ENCODE assay signal across 1 cellular context in genomic region chr7:80134536-80135305, GRCh38.
A peak's percentile ranks its signal among the peaks of the same experiment; 100 is the strongest.
TF ChIP-seq lines count a peak whose summit lies in the region.

GNAI1 (plus strand) TSS chr7:80134831; CDS start chr7:80135161, 330 bp downstream.

TF ChIP-seq in HepG2, 621 proteins besides CTCF, POLR2A, EP300 and RAD21 (continued from another document and continues in another):
- TF ChIP-seq RFX5 (IDR thresholded peaks at IDR 0.05; ENCODE audit: low read depth, low read length) = no peak
- no peak for TF ChIP-seq ZSCAN25 (CRISPR knock-in tag; IDR thresholded peaks at IDR 0.05)
- no peak for TF ChIP-seq ZNF737 (CRISPR knock-in tag; IDR thresholded peaks at IDR 0.05; ENCODE audit: borderline replicate concordance)
- TF ChIP-seq ZNF740 (CRISPR knock-in tag; IDR thresholded peaks at IDR 0.05) = no peak
- no peak for TF ChIP-seq NFYB (CRISPR knock-in tag; IDR thresholded peaks at IDR 0.05)
- TF ChIP-seq NONO (IDR thresholded peaks at IDR 0.05) = no peak
- no peak for TF ChIP-seq NONO (CRISPR knock-in tag; conservative IDR thresholded peaks at IDR 0.05)
- TF ChIP-seq ZNF18 (CRISPR knock-in tag; IDR thresholded peaks at IDR 0.05; ENCODE audit: insufficient replicate concordance) = no peak
- TF ChIP-seq EED (CRISPR knock-in tag; IDR thresholded peaks at IDR 0.05) = 0 out of 2 replicates have a peak, but pooled peaks have one; percentile 43
- no peak for TF ChIP-seq ZNF143 (CRISPR knock-in tag; IDR thresholded peaks at IDR 0.05)
- TF ChIP-seq PTBP1 (IDR thresholded peaks at IDR 0.05; ENCODE audit: low read depth, low read length, poor library complexity, severe bottlenecking) = no peak
- no peak for TF ChIP-seq ZNF720 (CRISPR knock-in tag; IDR thresholded peaks at IDR 0.05)
- TF ChIP-seq ZNF598 (CRISPR knock-in tag; IDR thresholded peaks at IDR 0.05; ENCODE audit: borderline replicate concordance) = no peak
- TF ChIP-seq SMC3 (IDR thresholded peaks at IDR 0.05; ENCODE audit: low read length) = no peak
- TF ChIP-seq, protein P1, sequence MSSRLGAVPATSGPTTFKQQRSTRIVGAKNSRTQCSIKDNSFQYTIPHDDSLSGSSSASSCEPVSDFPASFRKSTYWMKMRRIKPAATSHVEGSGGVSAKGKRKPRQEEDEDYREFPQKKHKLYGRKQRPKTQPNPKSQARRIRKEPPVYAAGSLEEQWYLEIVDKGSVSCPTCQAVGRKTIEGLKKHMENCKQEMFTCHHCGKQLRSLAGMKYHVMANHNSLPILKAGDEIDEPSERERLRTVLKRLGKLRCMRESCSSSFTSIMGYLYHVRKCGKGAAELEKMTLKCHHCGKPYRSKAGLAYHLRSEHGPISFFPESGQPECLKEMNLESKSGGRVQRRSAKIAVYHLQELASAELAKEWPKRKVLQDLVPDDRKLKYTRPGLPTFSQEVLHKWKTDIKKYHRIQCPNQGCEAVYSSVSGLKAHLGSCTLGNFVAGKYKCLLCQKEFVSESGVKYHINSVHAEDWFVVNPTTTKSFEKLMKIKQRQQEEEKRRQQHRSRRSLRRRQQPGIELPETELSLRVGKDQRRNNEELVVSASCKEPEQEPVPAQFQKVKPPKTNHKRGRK (CRISPR knock-in tag; IDR thresholded peaks at IDR 0.05) = no peak
- TF ChIP-seq ZSCAN12 (CRISPR knock-in tag; IDR thresholded peaks at IDR 0.05) = no peak
- no peak for TF ChIP-seq AGO1 (IDR thresholded peaks at IDR 0.05; ENCODE audit: low read depth, low read length, poor library complexity, severe bottlenecking)
- TF ChIP-seq ZNF550 (CRISPR knock-in tag; IDR thresholded peaks at IDR 0.05; ENCODE audit: borderline replicate concordance) = no peak
- TF ChIP-seq HDAC1 (CRISPR knock-in tag; IDR thresholded peaks at IDR 0.05) = peak; percentile 43; the same call in 1 of the 2 replicates
- TF ChIP-seq SRSF4 (IDR thresholded peaks at IDR 0.05; ENCODE audit: low read depth, low read length, poor library complexity, severe bottlenecking) = no peak
- no peak for TF ChIP-seq NR2C2 (CRISPR knock-in tag; IDR thresholded peaks at IDR 0.05; ENCODE audit: borderline replicate concordance)
- TF ChIP-seq ZNF609 (CRISPR knock-in tag; IDR thresholded peaks at IDR 0.05; ENCODE audit: borderline replicate concordance) = no peak
- no peak for TF ChIP-seq SETDB1 (CRISPR knock-in tag; IDR thresholded peaks at IDR 0.05; ENCODE audit: borderline replicate concordance)
- TF ChIP-seq ARNT (IDR thresholded peaks at IDR 0.05) = no peak
- TF ChIP-seq ZNF879 (CRISPR knock-in tag; IDR thresholded peaks at IDR 0.05) = 0 out of 2 replicates have a peak, but pooled peaks have one; percentile 4
- TF ChIP-seq KDM6A (CRISPR knock-in tag; IDR thresholded peaks at IDR 0.05; ENCODE audit: low read depth) = no peak
- TF ChIP-seq ZNF24 (IDR thresholded peaks at IDR 0.05) = no peak
- no peak for TF ChIP-seq ZNF326 (CRISPR knock-in tag; IDR thresholded peaks at IDR 0.05; ENCODE audit: borderline replicate concordance)
- no peak for TF ChIP-seq DRAP1 (CRISPR knock-in tag; IDR thresholded peaks at IDR 0.05)
- no peak for TF ChIP-seq JUN (CRISPR knock-in tag; IDR thresholded peaks at IDR 0.05)
- TF ChIP-seq PHF8 (CRISPR knock-in tag; IDR thresholded peaks at IDR 0.05) = peak; percentile 66
- no peak for TF ChIP-seq CHD4 (IDR thresholded peaks at IDR 0.05; ENCODE audit: borderline replicate concordance, low read length)
- no peak for TF ChIP-seq DMAP1 (CRISPR knock-in tag; IDR thresholded peaks at IDR 0.05)
- no peak for TF ChIP-seq TRAFD1 (CRISPR knock-in tag; IDR thresholded peaks at IDR 0.05; ENCODE audit: borderline replicate concordance)
- no peak for TF ChIP-seq ZNF883 (CRISPR knock-in tag; IDR thresholded peaks at IDR 0.05; ENCODE audit: not compliant biosample characterization)
- no peak for TF ChIP-seq NFIB (CRISPR knock-in tag; IDR thresholded peaks at IDR 0.05; ENCODE audit: borderline replicate concordance)
- no peak for TF ChIP-seq ZNF614 (CRISPR knock-in tag; IDR thresholded peaks at IDR 0.05; ENCODE audit: borderline replicate concordance)
- TF ChIP-seq, protein P2, sequence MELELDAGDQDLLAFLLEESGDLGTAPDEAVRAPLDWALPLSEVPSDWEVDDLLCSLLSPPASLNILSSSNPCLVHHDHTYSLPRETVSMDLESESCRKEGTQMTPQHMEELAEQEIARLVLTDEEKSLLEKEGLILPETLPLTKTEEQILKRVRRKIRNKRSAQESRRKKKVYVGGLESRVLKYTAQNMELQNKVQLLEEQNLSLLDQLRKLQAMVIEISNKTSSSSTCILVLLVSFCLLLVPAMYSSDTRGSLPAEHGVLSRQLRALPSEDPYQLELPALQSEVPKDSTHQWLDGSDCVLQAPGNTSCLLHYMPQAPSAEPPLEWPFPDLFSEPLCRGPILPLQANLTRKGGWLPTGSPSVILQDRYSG (CRISPR knock-in tag; IDR thresholded peaks at IDR 0.05) = no peak
- TF ChIP-seq MAFF (IDR thresholded peaks at IDR 0.05; ENCODE audit: low read depth, low read length) = no peak
- peak; percentile 14 for TF ChIP-seq XRCC5 (optimal IDR thresholded peaks at IDR 0.05; ENCODE audit: low read length)
- TF ChIP-seq KLF15 (CRISPR knock-in tag; IDR thresholded peaks at IDR 0.05; ENCODE audit: borderline replicate concordance) = no peak
- 0 out of 2 replicates have a peak, but pooled peaks have one; percentile 43 for TF ChIP-seq ZNF749 (CRISPR knock-in tag; IDR thresholded peaks at IDR 0.05; ENCODE audit: borderline replicate concordance)
- TF ChIP-seq MATR3 (CRISPR knock-in tag; IDR thresholded peaks at IDR 0.05) = no peak
- no peak for TF ChIP-seq NCOA1 (CRISPR knock-in tag; IDR thresholded peaks at IDR 0.05)
- TF ChIP-seq, protein P3, sequence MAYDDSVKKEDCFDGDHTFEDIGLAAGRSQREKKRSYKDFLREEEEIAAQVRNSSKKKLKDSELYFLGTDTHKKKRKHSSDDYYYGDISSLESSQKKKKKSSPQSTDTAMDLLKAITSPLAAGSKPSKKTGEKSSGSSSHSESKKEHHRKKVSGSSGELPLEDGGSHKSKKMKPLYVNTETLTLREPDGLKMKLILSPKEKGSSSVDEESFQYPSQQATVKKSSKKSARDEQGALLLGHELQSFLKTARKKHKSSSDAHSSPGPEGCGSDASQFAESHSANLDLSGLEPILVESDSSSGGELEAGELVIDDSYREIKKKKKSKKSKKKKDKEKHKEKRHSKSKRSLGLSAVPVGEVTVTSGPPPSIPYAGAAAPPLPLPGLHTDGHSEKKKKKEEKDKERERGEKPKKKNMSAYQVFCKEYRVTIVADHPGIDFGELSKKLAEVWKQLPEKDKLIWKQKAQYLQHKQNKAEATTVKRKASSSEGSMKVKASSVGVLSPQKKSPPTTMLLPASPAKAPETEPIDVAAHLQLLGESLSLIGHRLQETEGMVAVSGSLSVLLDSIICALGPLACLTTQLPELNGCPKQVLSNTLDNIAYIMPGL (CRISPR knock-in tag; IDR thresholded peaks at IDR 0.05; ENCODE audit: borderline replicate concordance in 1 of 2, low read depth in 1 of 2) = peak in 1 of 2 experiments; percentile 58; a peak in 1 of 4 replicates
- TF ChIP-seq JARID2 (CRISPR knock-in tag; IDR thresholded peaks at IDR 0.05; ENCODE audit: insufficient replicate concordance) = no peak
- peak; percentile 30; the same call in 1 of the 2 replicates for TF ChIP-seq SPEN (CRISPR knock-in tag; IDR thresholded peaks at IDR 0.05; ENCODE audit: low read depth)
- no peak for TF ChIP-seq SIN3A (IDR thresholded peaks at IDR 0.05; ENCODE audit: borderline replicate concordance, low read depth, low read length)
- TF ChIP-seq ZKSCAN1 (IDR thresholded peaks at IDR 0.05; ENCODE audit: low read length) = no peak
- TF ChIP-seq ZNF180 (CRISPR knock-in tag; IDR thresholded peaks at IDR 0.05; ENCODE audit: borderline replicate concordance, low read depth) = no peak
- TF ChIP-seq, protein P4, sequence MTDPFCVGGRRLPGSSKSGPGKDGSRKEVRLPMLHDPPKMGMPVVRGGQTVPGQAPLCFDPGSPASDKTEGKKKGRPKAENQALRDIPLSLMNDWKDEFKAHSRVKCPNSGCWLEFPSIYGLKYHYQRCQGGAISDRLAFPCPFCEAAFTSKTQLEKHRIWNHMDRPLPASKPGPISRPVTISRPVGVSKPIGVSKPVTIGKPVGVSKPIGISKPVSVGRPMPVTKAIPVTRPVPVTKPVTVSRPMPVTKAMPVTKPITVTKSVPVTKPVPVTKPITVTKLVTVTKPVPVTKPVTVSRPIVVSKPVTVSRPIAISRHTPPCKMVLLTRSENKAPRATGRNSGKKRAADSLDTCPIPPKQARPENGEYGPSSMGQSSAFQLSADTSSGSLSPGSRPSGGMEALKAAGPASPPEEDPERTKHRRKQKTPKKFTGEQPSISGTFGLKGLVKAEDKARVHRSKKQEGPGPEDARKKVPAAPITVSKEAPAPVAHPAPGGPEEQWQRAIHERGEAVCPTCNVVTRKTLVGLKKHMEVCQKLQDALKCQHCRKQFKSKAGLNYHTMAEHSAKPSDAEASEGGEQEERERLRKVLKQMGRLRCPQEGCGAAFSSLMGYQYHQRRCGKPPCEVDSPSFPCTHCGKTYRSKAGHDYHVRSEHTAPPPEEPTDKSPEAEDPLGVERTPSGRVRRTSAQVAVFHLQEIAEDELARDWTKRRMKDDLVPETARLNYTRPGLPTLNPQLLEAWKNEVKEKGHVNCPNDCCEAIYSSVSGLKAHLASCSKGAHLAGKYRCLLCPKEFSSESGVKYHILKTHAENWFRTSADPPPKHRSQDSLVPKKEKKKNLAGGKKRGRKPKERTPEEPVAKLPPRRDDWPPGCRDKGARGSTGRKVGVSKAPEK (CRISPR knock-in tag; IDR thresholded peaks at IDR 0.05; ENCODE audit: borderline replicate concordance) = no peak
- no peak for TF ChIP-seq ZNF577 (CRISPR knock-in tag; IDR thresholded peaks at IDR 0.05; ENCODE audit: borderline replicate concordance, low read depth)
- TF ChIP-seq ATAD3A (CRISPR knock-in tag; IDR thresholded peaks at IDR 0.05) = no peak
- no peak for TF ChIP-seq SATB2 (CRISPR knock-in tag; IDR thresholded peaks at IDR 0.05)
- no peak for TF ChIP-seq ZFP1 (CRISPR knock-in tag; IDR thresholded peaks at IDR 0.05)
